In the genomic region with DNA sequence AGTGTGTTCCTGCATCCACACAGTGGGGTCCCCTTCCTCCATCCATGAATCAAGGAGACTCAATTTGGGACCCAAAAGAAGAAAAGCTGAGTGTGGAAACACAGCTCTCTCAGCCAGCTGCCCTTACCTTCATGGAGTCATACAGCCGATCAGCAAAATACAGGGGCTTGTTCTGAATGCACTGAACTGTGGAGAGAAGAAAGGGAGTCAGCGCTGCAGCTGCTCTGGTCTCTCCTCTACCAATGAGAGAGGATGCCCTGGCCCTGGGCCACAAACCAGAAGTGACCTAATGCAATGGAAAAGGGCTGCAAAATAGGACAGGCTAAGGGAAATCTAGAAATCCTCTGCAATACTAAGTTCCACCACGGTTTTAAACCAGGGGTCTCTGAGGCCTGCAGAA, we compare ENCODE assay signal across 14 cellular contexts. TPM values are rescaled to one million over a fixed set of nuclear protein-coding genes. Genes with fewer than 3 reads are reported as not detected.
DNase-seq lines count a peak whose midpoint lies in the region; ATAC-seq and TF ChIP-seq lines count a peak whose summit lies in the region.
"Had no signal": no experiment of that assay in that cellular context is flagged by ENCODE, and none has a peak within 500 bp of the region (broad histone marks: within the 10 kb centered on the region; RNA-seq: fewer than 3 reads in every experiment).

No MANE protein-coding gene starts in this region.

- peak overlapping the region; percentile 8 for H3K27ac Mint-ChIP-seq in activated CD4-positive, alpha-beta memory T cell treated with anti-CD3 and anti-CD28 coated beads, Interleukin-2, amount 10 ng/mL, durations not matched to agents 7 days and 5 days
- no peak overlapping the region for H3K27ac Mint-ChIP-seq in activated CD4-positive, alpha-beta memory T cell treated with anti-CD3 and anti-CD28 coated beads for 36 hours
- H3K27ac Mint-ChIP-seq: WTC11 had no signal

- H3K27me3 Mint-ChIP-seq in activated CD4-positive, alpha-beta memory T cell treated with anti-CD3 and anti-CD28 coated beads, Interleukin-2, amount 10 ng/mL, durations not matched to agents 7 days and 5 days = no peaks in the 10 kb centered on the region
- H3K27me3 Mint-ChIP-seq in activated CD4-positive, alpha-beta memory T cell treated with anti-CD3 and anti-CD28 coated beads for 36 hours = no peaks in the 10 kb centered on the region

- no peaks in the 10 kb centered on the region for H3K4me1 ChIP-seq in upper lobe of right lung
- H3K4me1 ChIP-seq: upper lobe of left lung had no signal

- H3K4me3 Mint-ChIP-seq in activated CD4-positive, alpha-beta memory T cell treated with anti-CD3 and anti-CD28 coated beads, Interleukin-2, amount 10 ng/mL, durations not matched to agents 7 days and 5 days = no peak overlapping the region
- no peak overlapping the region for H3K4me3 Mint-ChIP-seq in activated CD4-positive, alpha-beta memory T cell treated with anti-CD3 and anti-CD28 coated beads for 36 hours
- H3K4me3 Mint-ChIP-seq: activated T-cell treated with anti-CD3 and anti-CD28 coated beads, Interleukin-2, amount 50 U/mL, for 4 hours; WTC11 had no signal

- H3K36me3 ChIP-seq in upper lobe of right lung = peaks cover 95% of the 10 kb centered on the region

- DNase-seq in activated CD4-positive, alpha-beta memory T cell treated with anti-CD3 and anti-CD28 coated beads, Interleukin-2, amount 10 ng/mL, durations not matched to agents 7 days and 5 days = no peak
- DNase-seq in activated CD4-positive, alpha-beta memory T cell treated with anti-CD3 and anti-CD28 coated beads for 36 hours = no peak
- DNase-seq in NCI-H69 (lab: John Stamatoyannopoulos, UW) (peak; percentile 28), epithelial cell of esophagus (ENCODE audit: low read depth) (peak; percentile 13), superior temporal gyrus (ENCODE audit: extremely low spot score) (peak; percentile 40), activated gamma-delta T cell (lab: John Stamatoyannopoulos, UW) (no peak), upper lobe of right lung (no peak), kidney tubule cell (ENCODE audit: low spot score) (no peak)
- DNase-seq: activated T-cell treated with anti-CD3 and anti-CD28 coated beads, Interleukin-2, amount 50 U/mL, for 4 hours; NCI-H2227 treated with DMSO at 0.1 percent for 48 hours; stimulated activated CD4-positive, alpha-beta T cell treated with anti-CD3 and anti-CD28 coated beads, Interleukin-12 subunit alpha, Interleukin-12 subunit beta, amount 100 ng/mL, for 4 hours; upper lobe of left lung had no signal

- H3K4me1 Mint-ChIP-seq in activated CD4-positive, alpha-beta memory T cell treated with anti-CD3 and anti-CD28 coated beads, Interleukin-2, amount 10 ng/mL, durations not matched to agents 7 days and 5 days = peaks cover 18% of the 10 kb centered on the region
- peaks cover 4% of the 10 kb centered on the region for H3K4me1 Mint-ChIP-seq in activated CD4-positive, alpha-beta memory T cell treated with anti-CD3 and anti-CD28 coated beads for 36 hours (ENCODE audit: low read depth)

- no peaks in the 10 kb centered on the region for H3K9me3 ChIP-seq in upper lobe of right lung
- H3K9me3 ChIP-seq: upper lobe of left lung had no signal

- peaks cover 92% of the 10 kb centered on the region for H3K36me3 Mint-ChIP-seq in activated CD4-positive, alpha-beta memory T cell treated with anti-CD3 and anti-CD28 coated beads, Interleukin-2, amount 10 ng/mL, durations not matched to agents 7 days and 5 days (ENCODE audit: low read depth)
- H3K36me3 Mint-ChIP-seq in activated CD4-positive, alpha-beta memory T cell treated with anti-CD3 and anti-CD28 coated beads for 36 hours = peaks cover 65% of the 10 kb centered on the region

- H3K27me3 ChIP-seq in upper lobe of right lung = no peaks in the 10 kb centered on the region
- H3K27me3 ChIP-seq: upper lobe of left lung had no signal

- H3K9me3 Mint-ChIP-seq in activated CD4-positive, alpha-beta memory T cell treated with anti-CD3 and anti-CD28 coated beads, Interleukin-2, amount 10 ng/mL, durations not matched to agents 7 days and 5 days = peaks cover 2% of the 10 kb centered on the region
- peaks cover 5% of the 10 kb centered on the region for H3K9me3 Mint-ChIP-seq in activated CD4-positive, alpha-beta memory T cell treated with anti-CD3 and anti-CD28 coated beads for 36 hours
- H3K9me3 Mint-ChIP-seq: activated T-cell treated with anti-CD3 and anti-CD28 coated beads, Interleukin-2, amount 50 U/mL, for 4 hours; WTC11 had no signal

- TF ChIP-seq CTCF in epithelial cell of esophagus (IDR thresholded peaks at IDR 0.05; ENCODE audit: insufficient read depth, low read depth, low read length, missing control alignments) (no peak), upper lobe of right lung (IDR thresholded peaks at IDR 0.05) (no peak)

- H3K27ac ChIP-seq in upper lobe of right lung = no peak overlapping the region
- H3K27ac ChIP-seq: upper lobe of left lung had no signal

- CTCF ChIA-PET in activated CD4-positive, alpha-beta memory T cell treated with anti-CD3 and anti-CD28 coated beads, Interleukin-2, amount 10 ng/mL, durations not matched to agents 7 days and 5 days (lab: Charles Lee) = no interaction called here
- CTCF ChIA-PET in activated CD4-positive, alpha-beta memory T cell treated with anti-CD3 and anti-CD28 coated beads for 36 hours (lab: Charles Lee) = interaction anchor here (1.4 kb wide), 1 partner anchor 8 kb away, joined by 5 read pairs; no protein-coding TSS in a partner anchor

- no peak for ATAC-seq in upper lobe of right lung
- ATAC-seq: activated T-cell treated with anti-CD3 and anti-CD28 coated beads, Interleukin-2, amount 50 U/mL, for 4 hours; HCT116; WTC11 had no signal

- intact Hi-C loops in activated CD4-positive, alpha-beta memory T cell treated with anti-CD3 and anti-CD28 coated beads for 36 hours (cut with micrococcal nuclease) = loop anchor here (10.0 kb wide), 1 partner anchor 584 kb away; no protein-coding TSS in a partner anchor
- intact Hi-C loops in upper lobe of right lung (cut with DNase I) = loop anchor here (10.0 kb wide), 1 partner anchor 94 kb away; no protein-coding TSS in a partner anchor

- H3K4me3 ChIP-seq in epithelial cell of esophagus (ENCODE audit: low read length) (no peak overlapping the region), upper lobe of right lung (no peak overlapping the region)
- H3K4me3 ChIP-seq: upper lobe of left lung had no signal

- POLR2A ChIA-PET in activated CD4-positive, alpha-beta memory T cell treated with anti-CD3 and anti-CD28 coated beads, Interleukin-2, amount 10 ng/mL, durations not matched to agents 7 days and 5 days (lab: Charles Lee) = no interaction called here
- POLR2A ChIA-PET in activated CD4-positive, alpha-beta memory T cell treated with anti-CD3 and anti-CD28 coated beads for 36 hours (lab: Charles Lee) = no interaction called here

RNA-seq across cellular contexts. Expression of gene ANXA2, which starts 46.7 kb away (rescaled TPM):
- 100 to 1,000 TPM; 558 to 566 TPM for total RNA-seq in activated CD4-positive, alpha-beta memory T cell treated with anti-CD3 and anti-CD28 coated beads, Interleukin-2, amount 10 ng/mL, durations not matched to agents 7 days and 5 days
- total RNA-seq in activated CD4-positive, alpha-beta memory T cell treated with anti-CD3 and anti-CD28 coated beads for 36 hours = 100 to 1,000 TPM; 131 to 132 TPM
- total RNA-seq in upper lobe of right lung = 818 TPM

Comparison
In these comparisons a context has a peak if more than half of its experiments do, and no peak if none do; other contexts are left out.
1. DNase-seq: peak in NCI-H69 (single experiment), epithelial cell of esophagus (single experiment) and superior temporal gyrus (single experiment); none in activated CD4-positive, alpha-beta memory T cell treated with anti-CD3 and anti-CD28 coated beads, Interleukin-2, amount 10 ng/mL, durations not matched to agents 7 days and 5 days (single experiment), activated CD4-positive, alpha-beta memory T cell treated with anti-CD3 and anti-CD28 coated beads for 36 hours (single experiment), activated gamma-delta T cell (single experiment), upper lobe of right lung (single experiment) and kidney tubule cell (single experiment).